Comparison of ENCODE assay signal across 22 cellular contexts in genomic region chrX:19677121-19677520, GRCh38.
DNase-seq lines count a peak whose midpoint lies in the region; ATAC-seq lines count a peak whose summit lies in the region.
"Had no signal": no experiment of that assay in that cellular context is flagged by ENCODE, and none has a peak within 500 bp of the region (broad histone marks: within the 10 kb centered on the region; RNA-seq: fewer than 3 reads in every experiment).

No MANE protein-coding gene starts in this region.

- peaks cover 35% of the 10 kb centered on the region for H3K36me3 Mint-ChIP-seq in activated naive CD8-positive, alpha-beta T cell treated with anti-CD3 and anti-CD28 coated beads, Interleukin-2, amount 50 U/mL, for 24 hours (ENCODE audit: low read depth)
- peaks cover 31% of the 10 kb centered on the region for H3K36me3 Mint-ChIP-seq in memory B cell

- H3K27me3 Mint-ChIP-seq in activated naive CD8-positive, alpha-beta T cell treated with anti-CD3 and anti-CD28 coated beads, Interleukin-2, amount 50 U/mL, for 24 hours, result no peaks in the 10 kb centered on the region
- H3K27me3 Mint-ChIP-seq in memory B cell, result no peaks in the 10 kb centered on the region
- H3K27me3 Mint-ChIP-seq: activated naive CD4-positive, alpha-beta T cell treated with anti-CD3 and anti-CD28 coated beads, Interleukin-2, amount 50 U/mL, for 24 hours; B cell had no signal

- peak; percentile 4 for DNase-seq in DMS53 (lab: John Stamatoyannopoulos, UW)
- no peak for DNase-seq in DMS53 treated with DMSO at 0.1 percent for 48 hours (lab: John Stamatoyannopoulos, UW; ENCODE audit: unreplicated experiment)
- DNase-seq in M059J (ENCODE audit: low read depth), result peak; percentile 33
- no peak for DNase-seq in activated naive CD8-positive, alpha-beta T cell treated with anti-CD3 and anti-CD28 coated beads, Interleukin-2, amount 50 U/mL, for 24 hours
- no peak for DNase-seq in memory B cell (ENCODE audit: low spot score in 2 of 2)
- no peak for DNase-seq in NCI-H2081 treated with DMSO at 0.1 percent for 48 hours (lab: John Stamatoyannopoulos, UW)
- no peak for DNase-seq in Right ventricle myocardium superior
- DNase-seq: activated CD4-positive, alpha-beta T cell treated with anti-CD3 and anti-CD28 coated beads, Interleukin-2, amount 50 U/mL, for 1 hour; activated T-cell treated with anti-CD3 and anti-CD28 coated beads, Interleukin-2, amount 50 U/mL, for 48 hours; effector memory CD4-positive, alpha-beta T cell; NCI-H1417 treated with DMSO at 0.1 percent for 48 hours; NCI-H2171; NCI-H69; occipital lobe; SIG-M5; spleen; stimulated activated CD4-positive, alpha-beta T cell treated with anti-CD3 and anti-CD28 coated beads, Interleukin-4, amount 100 ng/mL, for 24 hours; T-cell; upper lobe of right lung had no signal

- no peak for ATAC-seq in activated naive CD8-positive, alpha-beta T cell treated with anti-CD3 and anti-CD28 coated beads, Interleukin-2, amount 50 U/mL, for 24 hours
- no peak for ATAC-seq in memory B cell (ENCODE audit: low read depth)
- ATAC-seq in HG03521 (IDR thresholded peaks at IDR 0.05; ENCODE audit: unreplicated experiment), result no peak
- ATAC-seq in Right ventricle myocardium superior (ENCODE audit: poor library complexity), result no peak
- ATAC-seq: T-cell, upper lobe of right lung had no signal

- no peak overlapping the region for H3K4me3 Mint-ChIP-seq in activated naive CD8-positive, alpha-beta T cell treated with anti-CD3 and anti-CD28 coated beads, Interleukin-2, amount 50 U/mL, for 24 hours
- no peak overlapping the region for H3K4me3 Mint-ChIP-seq in memory B cell
- H3K4me3 Mint-ChIP-seq: B cell, T-cell had no signal

- peaks cover 76% of the 10 kb centered on the region for H3K4me1 Mint-ChIP-seq in activated naive CD8-positive, alpha-beta T cell treated with anti-CD3 and anti-CD28 coated beads, Interleukin-2, amount 50 U/mL, for 24 hours
- peaks cover 32% of the 10 kb centered on the region for H3K4me1 Mint-ChIP-seq in memory B cell

- intact Hi-C loops in Right ventricle myocardium superior (cut with DNase I), result no loop called here

- peak overlapping the region; percentile 39 for H3K27ac Mint-ChIP-seq in activated naive CD8-positive, alpha-beta T cell treated with anti-CD3 and anti-CD28 coated beads, Interleukin-2, amount 50 U/mL, for 24 hours
- H3K27ac Mint-ChIP-seq in memory B cell, result peak overlapping the region; percentile 67
- H3K27ac Mint-ChIP-seq: B cell had no signal

- H3K9me3 Mint-ChIP-seq in activated naive CD8-positive, alpha-beta T cell treated with anti-CD3 and anti-CD28 coated beads, Interleukin-2, amount 50 U/mL, for 24 hours, result no peaks in the 10 kb centered on the region
- no peaks in the 10 kb centered on the region for H3K9me3 Mint-ChIP-seq in memory B cell
- H3K9me3 Mint-ChIP-seq: activated naive CD4-positive, alpha-beta T cell treated with anti-CD3 and anti-CD28 coated beads, Interleukin-2, amount 50 U/mL, for 24 hours; T-cell had no signal

Comparison
In these comparisons a context has a peak if more than half of its experiments do, and no peak if none do; other contexts are left out.
1. DNase-seq: peak in DMS53 (single experiment) and M059J (single experiment); none in DMS53 treated with DMSO at 0.1 percent for 48 hours (single experiment), activated naive CD8-positive, alpha-beta T cell treated with anti-CD3 and anti-CD28 coated beads, Interleukin-2, amount 50 U/mL, for 24 hours (single experiment), memory B cell (0 of 2), NCI-H2081 treated with DMSO at 0.1 percent for 48 hours (single experiment) and Right ventricle myocardium superior (single experiment).